Comparison of ENCODE assay signal across 19 cellular contexts in genomic region chr3:129311054-129311902, GRCh38. TPM values are rescaled to one million over a fixed set of nuclear protein-coding genes. Genes with fewer than 3 reads are reported as not detected.
DNase-seq lines count a peak whose midpoint lies in the region; ATAC-seq, FAIRE-seq and TF ChIP-seq lines count a peak whose summit lies in the region.
"Had no signal": no experiment of that assay in that cellular context is flagged by ENCODE, and none has a peak within 500 bp of the region (broad histone marks: within the 10 kb centered on the region; RNA-seq: fewer than 3 reads in every experiment).

No MANE protein-coding gene starts in this region.

- H3K36me3 ChIP-seq in keratinocyte (ENCODE audit: control insufficient read depth in 2 of 2, extremely low read depth in 1 of 2, insufficient read depth in 2 of 2, low read length in 2 of 2): peaks cover 1 to 3% of the 10 kb centered on the region in 2 experiments
- H3K36me3 ChIP-seq in transverse colon: no peaks in the 10 kb centered on the region
- H3K36me3 ChIP-seq: ovary, tibial nerve had no signal

- H3K27ac Mint-ChIP-seq in activated CD8-positive, alpha-beta memory T cell treated with anti-CD3 and anti-CD28 coated beads, Interleukin-2, amount 10 ng/mL, durations not matched to agents 7 days and 5 days: peak overlapping the region; percentile 20
- H3K27ac Mint-ChIP-seq in activated CD4-positive, alpha-beta memory T cell treated with anti-CD3 and anti-CD28 coated beads, Interleukin-2, amount 10 ng/mL, durations not matched to agents 7 days and 5 days: peak overlapping the region; percentile 66

- 92% methylated on average over 3 of the region's 3 CpGs; no CpG with 5 or more reads in 1 of the 2 donors for WGBS in transverse colon (ENCODE audit: low coverage in 1 of 2), 2 donors

- no peak for TF ChIP-seq EP300 in transverse colon (IDR thresholded peaks at IDR 0.05; ENCODE audit: low read depth)

- intact Hi-C loops in transverse colon (cut with DNase I; ENCODE audit: low total_unique reads): no loop called here

- H4K20me1 ChIP-seq in keratinocyte (ENCODE audit: control insufficient read depth, extremely low read depth, insufficient read depth, low read length): no peaks in the 10 kb centered on the region

- no peak overlapping the region for H2AFZ ChIP-seq in keratinocyte (ENCODE audit: control insufficient read depth, low read length)

- no peaks in the 10 kb centered on the region for H3K79me2 ChIP-seq in keratinocyte (ENCODE audit: control insufficient read depth, insufficient read depth, low read length)

- no peaks in the 10 kb centered on the region for H3K27me3 Mint-ChIP-seq in activated CD8-positive, alpha-beta memory T cell treated with anti-CD3 and anti-CD28 coated beads, Interleukin-2, amount 10 ng/mL, durations not matched to agents 7 days and 5 days
- H3K27me3 Mint-ChIP-seq in activated CD4-positive, alpha-beta memory T cell treated with anti-CD3 and anti-CD28 coated beads, Interleukin-2, amount 10 ng/mL, durations not matched to agents 7 days and 5 days: no peaks in the 10 kb centered on the region
- H3K27me3 Mint-ChIP-seq: activated naive CD8-positive, alpha-beta T cell had no signal

- no peak for DNase-seq in activated CD8-positive, alpha-beta memory T cell treated with anti-CD3 and anti-CD28 coated beads, Interleukin-2, amount 10 ng/mL, durations not matched to agents 7 days and 5 days
- DNase-seq in activated CD8-positive, alpha-beta memory T cell treated with anti-CD3 and anti-CD28 coated beads, Interleukin-2, amount 50 U/mL, for 4 hours: no peak
- no peak for DNase-seq in activated CD4-positive, alpha-beta memory T cell treated with anti-CD3 and anti-CD28 coated beads, Interleukin-2, amount 10 ng/mL, durations not matched to agents 7 days and 5 days
- no peak for DNase-seq in keratinocyte (ENCODE audit: low read depth, low spot score)
- no peak for DNase-seq in transverse colon
- DNase-seq in activated CD4-positive, CD25-positive, alpha-beta regulatory T cell treated with anti-CD3 and anti-CD28 coated beads, Interleukin-2, amount 50 U/mL, for 72 hours: no peak
- DNase-seq: effector CD4-positive, alpha-beta T cell; hippocampal formation; Kasumi-1; kidney glomerular epithelial cell; NCI-H2227 treated with DMSO at 0.1 percent for 48 hours; ovary had no signal

- in situ Hi-C loops in transverse colon (cut with MboI; ENCODE audit: low pct_ligation_motif_present in 1 of 4, low pct_unique_long_range_greater_than_20kb in 1 of 4, low sequenced_read_pairs in 3 of 4): no loop called here

- TF ChIP-seq POLR2A in transverse colon (IDR thresholded peaks at IDR 0.05): no peak

- H3K9me1 ChIP-seq in keratinocyte (ENCODE audit: control insufficient read depth, extremely low read depth, insufficient read depth, low read length): no peaks in the 10 kb centered on the region

- FAIRE-seq in keratinocyte (lab: Jason Lieb, UNC): no peak
- FAIRE-seq: A549, bronchial epithelial cell had no signal

- H3K4me3 ChIP-seq in keratinocyte (ENCODE audit: control insufficient read depth in 2 of 3, extremely low read depth in 1 of 3, insufficient read depth in 2 of 3, low read depth in 1 of 3, low read length in 3 of 3) (no peak overlapping the region), transverse colon (no peak overlapping the region)
- H3K4me3 ChIP-seq: A549, ovary, tibial nerve had no signal

- H3K4me1 ChIP-seq in keratinocyte (ENCODE audit: control insufficient read depth, extremely low read depth, insufficient read depth, low read length) (peaks cover 40% of the 10 kb centered on the region), transverse colon (peaks cover 0 to 15% (median 11%) of the 10 kb centered on the region in 4 donors)

- H3K9me3 ChIP-seq in keratinocyte (ENCODE audit: control insufficient read depth, low read depth, low read length): no peaks in the 10 kb centered on the region
- H3K9me3 ChIP-seq in transverse colon: no peaks in the 10 kb centered on the region
- H3K9me3 ChIP-seq: A549, ovary, tibial nerve had no signal

- H3K36me3 Mint-ChIP-seq in activated CD8-positive, alpha-beta memory T cell treated with anti-CD3 and anti-CD28 coated beads, Interleukin-2, amount 10 ng/mL, durations not matched to agents 7 days and 5 days: peaks cover 3% of the 10 kb centered on the region
- peaks cover 23% of the 10 kb centered on the region for H3K36me3 Mint-ChIP-seq in activated CD4-positive, alpha-beta memory T cell treated with anti-CD3 and anti-CD28 coated beads, Interleukin-2, amount 10 ng/mL, durations not matched to agents 7 days and 5 days (ENCODE audit: low read depth)
- H3K36me3 Mint-ChIP-seq: activated naive CD8-positive, alpha-beta T cell had no signal

- H3K27ac ChIP-seq in keratinocyte (ENCODE audit: control insufficient read depth, insufficient read depth, low read length) (peak overlapping the region; percentile 98), transverse colon (peak overlapping the region in 3 of 4 donors; percentile 3 to 94 (median 36))
- H3K27ac ChIP-seq: A549, ovary, tibial nerve had no signal

- peaks cover 38% of the 10 kb centered on the region for H3K4me1 Mint-ChIP-seq in activated CD8-positive, alpha-beta memory T cell treated with anti-CD3 and anti-CD28 coated beads, Interleukin-2, amount 10 ng/mL, durations not matched to agents 7 days and 5 days
- H3K4me1 Mint-ChIP-seq in activated CD4-positive, alpha-beta memory T cell treated with anti-CD3 and anti-CD28 coated beads, Interleukin-2, amount 10 ng/mL, durations not matched to agents 7 days and 5 days: peaks cover 38% of the 10 kb centered on the region

- peak overlapping the region; percentile 76 for H3K9ac ChIP-seq in keratinocyte (ENCODE audit: control insufficient read depth, extremely low read depth, insufficient read depth, low read length)

- TF ChIP-seq CTCF in keratinocyte (optimal IDR thresholded peaks at IDR 0.05 in 1 of 3, IDR thresholded peaks at IDR 0.05 in 1 of 3, conservative IDR thresholded peaks at IDR 0.05 in 1 of 3; ENCODE audit: extremely low read depth in 1 of 3, insufficient read depth in 2 of 3, low read length in 3 of 3) (no peak), transverse colon (IDR thresholded peaks at IDR 0.05) (no peak)

- H3K4me3 Mint-ChIP-seq in activated CD8-positive, alpha-beta memory T cell treated with anti-CD3 and anti-CD28 coated beads, Interleukin-2, amount 10 ng/mL, durations not matched to agents 7 days and 5 days: no peak overlapping the region
- no peak overlapping the region for H3K4me3 Mint-ChIP-seq in activated CD4-positive, alpha-beta memory T cell treated with anti-CD3 and anti-CD28 coated beads, Interleukin-2, amount 10 ng/mL, durations not matched to agents 7 days and 5 days
- H3K4me3 Mint-ChIP-seq: activated naive CD8-positive, alpha-beta T cell had no signal

- CTCF ChIA-PET in activated CD8-positive, alpha-beta memory T cell treated with anti-CD3 and anti-CD28 coated beads, Interleukin-2, amount 10 ng/mL, durations not matched to agents 7 days and 5 days (lab: Charles Lee): interaction anchor here (0.9 to 2.3 kb wide), 3 partner anchors 9 to 341 kb away, joined by 3 to 8 read pairs (median 5); no protein-coding TSS in a partner anchor
- CTCF ChIA-PET in activated CD4-positive, alpha-beta memory T cell treated with anti-CD3 and anti-CD28 coated beads, Interleukin-2, amount 10 ng/mL, durations not matched to agents 7 days and 5 days (lab: Charles Lee): interaction anchor here (0.5 kb wide), 1 partner anchor 30 kb away, joined by 3 read pairs; no protein-coding TSS in a partner anchor

- no peak for ATAC-seq in activated CD8-positive, alpha-beta memory T cell treated with anti-CD3 and anti-CD28 coated beads, Interleukin-2, amount 10 ng/mL, durations not matched to agents 7 days and 5 days
- ATAC-seq in HG03280 (IDR thresholded peaks at IDR 0.05; ENCODE audit: unreplicated experiment) (no peak), GM19463 (IDR thresholded peaks at IDR 0.05; ENCODE audit: unreplicated experiment) (no peak)
- ATAC-seq: A549; activated CD4-positive, CD25-positive, alpha-beta regulatory T cell treated with anti-CD3 and anti-CD28 coated beads, Interleukin-2, amount 50 U/mL, for 24 hours had no signal

- POLR2A ChIA-PET in activated CD4-positive, alpha-beta memory T cell treated with anti-CD3 and anti-CD28 coated beads, Interleukin-2, amount 10 ng/mL, durations not matched to agents 7 days and 5 days (lab: Charles Lee): interaction anchor here (0.8 to 8.4 kb wide), 6 partner anchors 11 to 191 kb away, joined by 3 to 197 read pairs (median 56); partner anchors contain the start of genes COPG1, HMCES and RAB43

- H3K4me2 ChIP-seq in keratinocyte (ENCODE audit: control insufficient read depth, extremely low read depth, insufficient read depth, low read depth, low read length): peak overlapping the region; percentile 84
- H3K4me2 ChIP-seq: A549 had no signal

- H3K27me3 ChIP-seq in keratinocyte (ENCODE audit: control insufficient read depth, extremely low read depth, insufficient read depth, low read length): no peaks in the 10 kb centered on the region
- no peaks in the 10 kb centered on the region for H3K27me3 ChIP-seq in transverse colon
- H3K27me3 ChIP-seq: ovary, tibial nerve had no signal

- no peaks in the 10 kb centered on the region for H3K9me3 Mint-ChIP-seq in activated CD8-positive, alpha-beta memory T cell treated with anti-CD3 and anti-CD28 coated beads, Interleukin-2, amount 10 ng/mL, durations not matched to agents 7 days and 5 days (ENCODE audit: low read depth)
- no peaks in the 10 kb centered on the region for H3K9me3 Mint-ChIP-seq in activated CD4-positive, alpha-beta memory T cell treated with anti-CD3 and anti-CD28 coated beads, Interleukin-2, amount 10 ng/mL, durations not matched to agents 7 days and 5 days

- dilution Hi-C loops in keratinocyte (cut with MboI; ENCODE audit: extremely low pct_ligation_motif_present, low sequenced_read_pairs): no loop called here

RNA-seq across cellular contexts. Expression of gene HMCES, which starts 32.6 kb away (rescaled TPM):
- 10 to 100 TPM; 43.4 to 52.1 TPM for total RNA-seq in activated CD8-positive, alpha-beta memory T cell treated with anti-CD3 and anti-CD28 coated beads, Interleukin-2, amount 10 ng/mL, durations not matched to agents 7 days and 5 days
- total RNA-seq in activated CD4-positive, alpha-beta memory T cell treated with anti-CD3 and anti-CD28 coated beads, Interleukin-2, amount 10 ng/mL, durations not matched to agents 7 days and 5 days: 10 to 100 TPM; 45.7 to 50.1 TPM
- polyA plus RNA-seq in keratinocyte: 36.4 to 66.4 TPM (median 54.6 TPM) in 3 replicates
- polyA plus RNA-seq in keratinocyte (2011; ENCODE audit: low read depth): 11.3 TPM
- 39.0 and 41.1 TPM in 2 replicates for polyA plus RNA-seq in keratinocyte (2011; cell fraction: cytosol; rRNA removed)
- 43.9 and 45.5 TPM in 2 replicates for polyA plus RNA-seq in keratinocyte (2011; cell fraction: nucleus; rRNA removed)
- polyA plus RNA-seq in keratinocyte (2012; ENCODE audit: low replicate concordance): 39.9 and 63.3 TPM in 2 replicates
- polyA minus RNA-seq in keratinocyte: 16.7 to 31.2 TPM (median 27.3 TPM) in 3 replicates
- polyA minus RNA-seq in keratinocyte (2011; cell fraction: cytosol; rRNA and poly(A)+ RNA removed): 22.1 TPM
- 8.9 and 21.1 TPM in 2 replicates for polyA minus RNA-seq in keratinocyte (2011; cell fraction: nucleus; rRNA and poly(A)+ RNA removed)
- 10 to 100 TPM; 11.3 to 32.6 (median 23.9) TPM for total RNA-seq in transverse colon
